21 cellular contexts compared by ENCODE assay signal in genomic region chr11:73650400-73650799, GRCh38. TPM values are rescaled to one million over a fixed set of nuclear protein-coding genes. Genes with fewer than 3 reads are reported as not detected.
DNase-seq lines count a peak whose midpoint lies in the region; ATAC-seq, FAIRE-seq and TF ChIP-seq lines count a peak whose summit lies in the region.
"Had no signal": no experiment of that assay in that cellular context is flagged by ENCODE, and none has a peak within 500 bp of the region (broad histone marks: within the 10 kb centered on the region; RNA-seq: fewer than 3 reads in every experiment).

No MANE protein-coding gene starts in this region.

- CTCF ChIA-PET in HepG2 (lab: Yijun Ruan, JAX; ENCODE audit: low intra/inter-chr PET ratio, low total read pairs) = no interaction called here

- no peaks in the 10 kb centered on the region for H3K79me1 ChIP-seq in neuronal stem cell (ENCODE audit: low read depth, low read length)

- peak overlapping the region; percentile 10 for H2AK5ac ChIP-seq in neuronal stem cell (ENCODE audit: low read depth, low read length)

- H3K79me2 ChIP-seq in HepG2 (ENCODE audit: insufficient read depth, low read length) = peaks cover 2% of the 10 kb centered on the region

- H3K36me3 ChIP-seq in HepG2 (replicated peaks in 1 of 2; ENCODE audit: control insufficient read depth in 1 of 2, insufficient read depth in 2 of 2, low read length in 2 of 2) (no peaks in the 10 kb centered on the region; a peak in 2 of 5 replicates), right lobe of liver (no peaks in the 10 kb centered on the region), neuronal stem cell (replicated peaks in 1 of 2; ENCODE audit: control insufficient read depth in 2 of 2, insufficient read depth in 2 of 2, low read length in 2 of 2) (no peaks in the 10 kb centered on the region)
- H3K36me3 ChIP-seq: MG63, SJSA1 had no signal

- ATAC-seq in HepG2 = no peak
- ATAC-seq in right lobe of liver = no peak
- ATAC-seq in GM18870 (IDR thresholded peaks at IDR 0.05; ENCODE audit: unreplicated experiment) = no peak
- no peak for ATAC-seq in GM18873 (IDR thresholded peaks at IDR 0.05; ENCODE audit: low FRiP score, unreplicated experiment)
- ATAC-seq in left colon = no peak

- no peak overlapping the region for H3K4ac ChIP-seq in neuronal stem cell (ENCODE audit: low read length)

- no peaks in the 10 kb centered on the region for H3K9me3 ChIP-seq in HepG2 (ENCODE audit: low read length)
- H3K9me3 ChIP-seq in right lobe of liver = no peaks in the 10 kb centered on the region
- H3K9me3 ChIP-seq in neuronal stem cell (replicated peaks in 1 of 2; ENCODE audit: control insufficient read depth in 2 of 2, insufficient read depth in 1 of 2, low read depth in 1 of 2, low read length in 2 of 2) = no peaks in the 10 kb centered on the region
- H3K9me3 ChIP-seq: MG63, SJSA1 had no signal

- FAIRE-seq in HepG2 (lab: Jason Lieb, UNC) = no peak

- H3K4me2 ChIP-seq in HepG2 (ENCODE audit: low read depth, low read length) (no peak overlapping the region), neuronal stem cell (ENCODE audit: insufficient read depth, low read length, poor library complexity, severe bottlenecking) (no peak overlapping the region)

- WGBS in HepG2 (ENCODE audit: low lambda C conversion rate) = 96% methylated on average over 5 of the region's 14 CpGs
- 93% methylated on average over 3 of the region's 14 CpGs for WGBS in right lobe of liver (ENCODE audit: insufficient coverage, low coverage, low lambda C conversion rate, missing lambda C conversion rate)
- WGBS in neuronal stem cell (ENCODE audit: extremely low coverage in 2 of 2, insufficient read length in 2 of 2, insufficient replicate concordance in 1 of 2), 2 donors = no CpG with 5 or more reads among the region's 14 CpGs

- H2BK15ac ChIP-seq in neuronal stem cell (ENCODE audit: low read length) = no peak overlapping the region

- no peaks in the 10 kb centered on the region for H4K20me1 ChIP-seq in HepG2 (ENCODE audit: insufficient read depth, low read length)

- no peak overlapping the region for H2BK5ac ChIP-seq in neuronal stem cell (ENCODE audit: low read length)

- no peak overlapping the region for H4K8ac ChIP-seq in neuronal stem cell (ENCODE audit: low read depth, low read length)

- in situ Hi-C loops in HepG2 (cut with HindIII; ENCODE audit: extremely low pct_ligation_motif_present, low pct_unique_long_range_greater_than_20kb) = loop anchor here (10.0 kb wide), 1 partner anchor 166 kb away; no protein-coding TSS in a partner anchor

- no peak overlapping the region for H3K4me3 ChIP-seq in HepG2 (replicated peaks in 1 of 3; ENCODE audit: insufficient read depth in 1 of 3, low read depth in 2 of 3, low read length in 3 of 3)
- H3K4me3 ChIP-seq in right lobe of liver = no peak overlapping the region
- H3K4me3 ChIP-seq in dorsolateral prefrontal cortex = peak overlapping the region in 1 of 59 donors; percentile 13
- no peak overlapping the region for H3K4me3 ChIP-seq in neuronal stem cell (ENCODE audit: low read length in 2 of 2)
- H3K4me3 ChIP-seq: MG63, SJSA1 had no signal

- peak overlapping the region; percentile 30 for H2BK12ac ChIP-seq in neuronal stem cell (ENCODE audit: low read length)

- H3K9ac ChIP-seq in HepG2 (ENCODE audit: insufficient read depth, low read depth, low read length) (no peak overlapping the region), neuronal stem cell (ENCODE audit: low read depth, low read length, poor library complexity) (no peak overlapping the region)

- H2BK120ac ChIP-seq in neuronal stem cell (ENCODE audit: low read depth, low read length) = no peak overlapping the region

- intact Hi-C loops in HepG2 (cut with micrococcal nuclease; ENCODE audit: unreplicated experiment) = loop anchor here (10.0 kb wide), 1 partner anchor 176 kb away; no protein-coding TSS in a partner anchor
- intact Hi-C loops in right lobe of liver (cut with DNase I) = loop anchor here in 1 of 2 donors (10.0 kb wide), 1 partner anchor 246 kb away; no protein-coding TSS in a partner anchor
- intact Hi-C loops in dorsolateral prefrontal cortex (cut with DNase I) = no loop called here
- intact Hi-C loops in left colon (cut with DNase I, micrococcal nuclease) = loop anchor here in 1 of 2 donors (10.0 kb wide), 1 partner anchor 246 kb away; no protein-coding TSS in a partner anchor

- H3K18ac ChIP-seq in neuronal stem cell (ENCODE audit: low read length) = no peak overlapping the region

- DNase-seq in HepG2 (ENCODE audit: low spot score) (no peak), right lobe of liver (no peak), dorsolateral prefrontal cortex (no peak), neuronal stem cell (ENCODE audit: low spot score) (no peak), left colon (no peak)
- DNase-seq: DMS153, DND-41, H7, KG1, MG63, NCI-H1105 treated with DMSO at 0.1 percent for 48 hours, NCI-H146, NCI-H1930, NCI-H2107, NCI-H446, NCI-H524 treated with DMSO at 0.1 percent for 48 hours, Right ventricle myocardium superior, RPMI8226 had no signal

- H3K14ac ChIP-seq in neuronal stem cell (ENCODE audit: low read length) = no peak overlapping the region

- TF ChIP-seq EP300 in HepG2 (IDR thresholded peaks at IDR 0.05; ENCODE audit: low read depth in 2 of 2, low read length in 2 of 2) (no peak), HepG2 (CRISPR knock-in tag; IDR thresholded peaks at IDR 0.05; ENCODE audit: borderline replicate concordance) (no peak)

- POLR2A ChIA-PET in HepG2 (lab: Yijun Ruan, JAX) = no interaction called here

- no peak for TF ChIP-seq RAD21 in HepG2 (CRISPR knock-in tag; IDR thresholded peaks at IDR 0.05)

- TF ChIP-seq CTCF in HepG2 (CRISPR knock-in tag; IDR thresholded peaks at IDR 0.05) (no peak), right lobe of liver (IDR thresholded peaks at IDR 0.05) (no peak), dorsolateral prefrontal cortex (IDR thresholded peaks at IDR 0.05 in 54 of 56, conservative IDR thresholded peaks at IDR 0.05 in 2 of 56; ENCODE audit: low read depth in 1 of 56, partially characterized antibody in 56 of 56) (no peak)

- TF ChIP-seq POLR2A in HepG2 (IDR thresholded peaks at IDR 0.05; ENCODE audit: insufficient read depth in 1 of 2, low read depth in 2 of 2, low read length in 2 of 2) = no peak
- TF ChIP-seq POLR2A in right lobe of liver (IDR thresholded peaks at IDR 0.05) = no peak

- no peak overlapping the region for H2AFZ ChIP-seq in HepG2 (ENCODE audit: low read length)
- H2AFZ ChIP-seq in neuronal stem cell (ENCODE audit: low read length) = no peak overlapping the region

- H3K27me3 ChIP-seq in HepG2 (ENCODE audit: control insufficient read depth in 1 of 2, insufficient read depth in 2 of 2, low read length in 2 of 2) = peaks cover 0 to 1% of the 10 kb centered on the region in 2 experiments; a peak in 2 of 5 replicates
- no peaks in the 10 kb centered on the region for H3K27me3 ChIP-seq in right lobe of liver
- H3K27me3 ChIP-seq in dorsolateral prefrontal cortex = no peaks in the 10 kb centered on the region
- H3K27me3 ChIP-seq in neuronal stem cell (ENCODE audit: control insufficient read depth in 3 of 3, insufficient read depth in 3 of 3, low read depth in 1 of 3, low read length in 3 of 3) = no peaks in the 10 kb centered on the region
- H3K27me3 ChIP-seq: MG63, SJSA1 had no signal

- no peak overlapping the region for H3K23ac ChIP-seq in neuronal stem cell (ENCODE audit: low read depth, low read length, poor library complexity)

- no TSS peak for BruUV-seq in HepG2 (replicated peaks; lab: Mats Ljungman, UMichigan)

- H3K27ac ChIP-seq in HepG2 (ENCODE audit: extremely low read length, insufficient read depth, low read length) (peak overlapping the region; percentile 26), right lobe of liver (no peak overlapping the region), dorsolateral prefrontal cortex (peak overlapping the region in 56 of 59 donors; percentile 58 to 100 (median 96)), neuronal stem cell (replicated peaks; ENCODE audit: low read length) (no peak overlapping the region)
- H3K27ac ChIP-seq: SJSA1 had no signal

- no peak overlapping the region for H4K91ac ChIP-seq in neuronal stem cell (ENCODE audit: low read depth, low read length, poor library complexity)

- H3K4me1 ChIP-seq in HepG2 (ENCODE audit: insufficient read depth, low read length) = peaks cover 96% of the 10 kb centered on the region
- H3K4me1 ChIP-seq in right lobe of liver = peaks cover 0 to 7% (median 0%) of the 10 kb centered on the region in 4 donors
- peaks cover 61 to 66% of the 10 kb centered on the region in 2 donors for H3K4me1 ChIP-seq in neuronal stem cell (ENCODE audit: control insufficient read depth in 2 of 2, insufficient read depth in 1 of 2, low read depth in 1 of 2, low read length in 2 of 2)
- H3K4me1 ChIP-seq: SJSA1 had no signal

RNA-seq across cellular contexts. Expression of gene PLEKHB1, which starts 4.0 kb away (rescaled TPM):
- total RNA-seq in HepG2 (2016; rRNA removed; fragmentation: Illumina TruSeq; extraction: Trizol) = 68.0 and 71.7 TPM in 2 replicates
- total RNA-seq in HepG2 (2016; cell fraction: cytosol; rRNA removed; fragmentation: Illumina TruSeq; extraction: Trizol; ENCODE audit: low read depth) = 14.1 and 14.6 TPM in 2 replicates
- 68.8 and 77.9 TPM in 2 replicates for total RNA-seq in HepG2 (2016; cell fraction: insoluble cytoplasmic fraction; rRNA removed; fragmentation: Illumina TruSeq; extraction: Trizol)
- total RNA-seq in HepG2 (2016; cell fraction: membrane; rRNA removed; fragmentation: Illumina TruSeq; extraction: Trizol) = 30.3 and 30.6 TPM in 2 replicates
- total RNA-seq in HepG2 (2016; cell fraction: nucleus; rRNA removed; fragmentation: Illumina TruSeq; extraction: Trizol) = 31.7 and 39.9 TPM in 2 replicates
- polyA plus RNA-seq in HepG2 (2011; rRNA removed) = 77.1 and 99.3 TPM in 2 replicates
- polyA plus RNA-seq in HepG2 (2011; cell fraction: cytosol; rRNA removed) = 95.0 and 157 TPM in 2 replicates
- 107 and 154 TPM in 2 replicates for polyA plus RNA-seq in HepG2 (2011; cell fraction: nucleus; rRNA removed)
- polyA plus RNA-seq in HepG2 (2012) = 47.9 and 54.0 TPM in 2 replicates
- 16.0 and 24.3 TPM in 2 replicates for polyA plus RNA-seq in HepG2 (2016; cell fraction: cytosol; fragmentation: Illumina TruSeq; extraction: Trizol; ENCODE audit: low read depth)
- 128 and 133 TPM in 2 replicates for polyA plus RNA-seq in HepG2 (2016; cell fraction: insoluble cytoplasmic fraction; fragmentation: Illumina TruSeq; extraction: Trizol; ENCODE audit: low read depth)
- 43.9 and 47.0 TPM in 2 replicates for polyA plus RNA-seq in HepG2 (2016; cell fraction: membrane; fragmentation: Illumina TruSeq; extraction: Trizol; ENCODE audit: low read depth)
- 69.9 and 81.4 TPM in 2 replicates for polyA plus RNA-seq in HepG2 (2016; cell fraction: nucleus; fragmentation: Illumina TruSeq; extraction: Trizol; ENCODE audit: insufficient read depth, low read depth)
- polyA minus RNA-seq in HepG2 (2011; rRNA and poly(A)+ RNA removed; ENCODE audit: low replicate concordance) = 0.09 and 172 TPM in 2 replicates
- polyA minus RNA-seq in HepG2 (2011; cell fraction: cytosol; rRNA and poly(A)+ RNA removed) = 66.4 and 67.7 TPM in 2 replicates
- 33.3 and 41.1 TPM in 2 replicates for polyA minus RNA-seq in HepG2 (2011; cell fraction: nucleus; rRNA and poly(A)+ RNA removed)
- total RNA-seq in right lobe of liver = 1 to 10 TPM in 3 of 6 experiments, under 1 TPM in 3; 0.42 to 2.1 (median 0.96) TPM
- total RNA-seq in dorsolateral prefrontal cortex = 1,000 to 10,000 TPM in 25 of 120 experiments, 100 to 1,000 TPM in 95; 327 to 1,697 (median 734) TPM
- 61.3 TPM for polyA plus RNA-seq in neuronal stem cell (2013, experiment 1 of 2)
- 62.8 TPM for polyA plus RNA-seq in neuronal stem cell (2013, experiment 2 of 2)
- 10 to 100 TPM; 11.9 to 15.7 TPM for total RNA-seq in left colon
- total RNA-seq: SJSA1 had no signal

RNA-seq across cellular contexts. Expression of gene FAM168A, which starts 52.5 kb away (rescaled TPM):
- total RNA-seq in HepG2 (2016; rRNA removed; fragmentation: Illumina TruSeq; extraction: Trizol) (13.9 and 15.0 TPM in 2 replicates), right lobe of liver (10 to 100 TPM; 13.0 to 21.5 (median 15.9) TPM), dorsolateral prefrontal cortex (100 to 1,000 TPM; 120 to 211 (median 149) TPM), left colon (10 to 100 TPM; 18.8 to 23.3 TPM)
- 0.91 and 0.97 TPM in 2 replicates for total RNA-seq in HepG2 (2016; cell fraction: cytosol; rRNA removed; fragmentation: Illumina TruSeq; extraction: Trizol; ENCODE audit: low read depth)
- 14.3 and 14.4 TPM in 2 replicates for total RNA-seq in HepG2 (2016; cell fraction: insoluble cytoplasmic fraction; rRNA removed; fragmentation: Illumina TruSeq; extraction: Trizol)
- total RNA-seq in HepG2 (2016; cell fraction: membrane; rRNA removed; fragmentation: Illumina TruSeq; extraction: Trizol) = 6.4 and 7.1 TPM in 2 replicates
- total RNA-seq in HepG2 (2016; cell fraction: nucleus; rRNA removed; fragmentation: Illumina TruSeq; extraction: Trizol) = 13.5 and 14.9 TPM in 2 replicates
- polyA plus RNA-seq in HepG2 (2011; rRNA removed) = 15.8 and 17.5 TPM in 2 replicates
- polyA plus RNA-seq in HepG2 (2011; cell fraction: cytosol; rRNA removed) = 7.8 and 8.6 TPM in 2 replicates
- 24.2 and 33.5 TPM in 2 replicates for polyA plus RNA-seq in HepG2 (2011; cell fraction: nucleus; rRNA removed)
- polyA plus RNA-seq in HepG2 (2012) = 14.4 and 14.7 TPM in 2 replicates
- 0.77 and 0.78 TPM in 2 replicates for polyA plus RNA-seq in HepG2 (2016; cell fraction: cytosol; fragmentation: Illumina TruSeq; extraction: Trizol; ENCODE audit: low read depth)
- 11.3 and 13.2 TPM in 2 replicates for polyA plus RNA-seq in HepG2 (2016; cell fraction: insoluble cytoplasmic fraction; fragmentation: Illumina TruSeq; extraction: Trizol; ENCODE audit: low read depth)
- polyA plus RNA-seq in HepG2 (2016; cell fraction: membrane; fragmentation: Illumina TruSeq; extraction: Trizol; ENCODE audit: low read depth) = 3.0 and 3.2 TPM in 2 replicates
- 16.9 and 17.7 TPM in 2 replicates for polyA plus RNA-seq in HepG2 (2016; cell fraction: nucleus; fragmentation: Illumina TruSeq; extraction: Trizol; ENCODE audit: insufficient read depth, low read depth)
- polyA minus RNA-seq in HepG2 (2011; rRNA and poly(A)+ RNA removed; ENCODE audit: low replicate concordance) = 28.4 and 45.6 TPM in 2 replicates
- polyA minus RNA-seq in HepG2 (2011; cell fraction: cytosol; rRNA and poly(A)+ RNA removed) = 12.5 and 15.3 TPM in 2 replicates
- polyA minus RNA-seq in HepG2 (2011; cell fraction: nucleus; rRNA and poly(A)+ RNA removed) = 15.4 and 17.0 TPM in 2 replicates
- polyA plus RNA-seq in neuronal stem cell (2013, experiment 1 of 2) = 23.1 TPM
- 24.7 TPM for polyA plus RNA-seq in neuronal stem cell (2013, experiment 2 of 2)

Comparison
In these comparisons a context has a peak if more than half of its experiments do, and no peak if none do; other contexts are left out.
1. H3K27ac ChIP-seq: peak in HepG2 (single experiment) and dorsolateral prefrontal cortex (56 of 59); none in right lobe of liver (0 of 3) and neuronal stem cell (single experiment).
2. RNA of gene PLEKHB1, which starts 4.0 kb away (total RNA-seq): 327 to 1,697 TPM in dorsolateral prefrontal cortex; 14.1 to 77.9 TPM in HepG2, 11.9 to 15.7 TPM in left colon and 0.42 to 2.1 TPM in right lobe of liver; every median in the first group is over 4 times any median in the second.
3. RNA of gene FAM168A, which starts 52.5 kb away (total RNA-seq): 120 to 211 TPM in dorsolateral prefrontal cortex; 18.8 to 23.3 TPM in left colon, 13.0 to 21.5 TPM in right lobe of liver and 0.91 to 15.0 TPM in HepG2; every median in the first group is over 4 times any median in the second.